Comparison of ENCODE assay signal across 26 cellular contexts in the genomic region with DNA sequence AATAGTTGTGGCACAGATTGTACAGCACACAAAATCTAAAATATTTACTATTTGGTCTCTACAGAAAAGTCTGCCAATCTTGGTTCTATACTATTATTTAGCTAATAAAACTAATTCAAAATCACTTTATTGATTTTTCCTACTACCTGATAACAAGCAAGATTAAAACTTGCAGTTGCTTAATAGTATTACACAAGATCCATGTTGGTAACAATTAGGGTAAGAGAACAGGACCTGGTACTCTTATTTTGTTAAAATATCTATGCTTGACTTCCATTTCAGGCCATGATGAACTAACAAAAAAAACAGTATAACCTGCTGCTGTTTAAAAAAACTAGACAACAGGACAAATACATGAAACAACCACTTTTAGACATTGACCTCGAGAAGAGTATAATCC.
"Had no signal": no experiment of that assay in that cellular context is flagged by ENCODE, and none has a peak within 500 bp of the region (broad histone marks: within the 10 kb centered on the region; RNA-seq: fewer than 3 reads in every experiment).

No MANE protein-coding gene starts in this region.

- H3K4me2 ChIP-seq: neural progenitor cell had no signal

- H3K27me3 ChIP-seq: neural progenitor cell, ovary, stomach, thyroid gland, tibial nerve, upper lobe of left lung, vagina had no signal

- FAIRE-seq: urothelium cell line had no signal

- H3K4me3 ChIP-seq: neural progenitor cell, ovary, psoas muscle, skin epidermis, stomach, thoracic aorta, thyroid gland, tibial nerve, upper lobe of left lung, vagina had no signal

- H3K36me3 ChIP-seq: neural progenitor cell, ovary, thyroid gland, vagina had no signal

- DNase-seq: naive thymus-derived CD4-positive, alpha-beta T cell; natural killer cell; occipital lobe; ovary; posterior cingulate gyrus; psoas muscle; right cardiac atrium; stimulated activated CD4-positive, alpha-beta T cell treated with anti-CD3 and anti-CD28 coated beads, Interleukin-15, amount 100 ng/mL, for 24 hours; stimulated activated CD4-positive, alpha-beta T cell treated with anti-CD3 and anti-CD28 coated beads, Interleukin-2, amount 100 ng/mL, for 24 hours; stimulated activated CD4-positive, alpha-beta T cell treated with anti-CD3 and anti-CD28 coated beads, Interleukin-2, amount 100 ng/mL, for 48 hours; stimulated activated CD4-positive, alpha-beta T cell treated with anti-CD3 and anti-CD28 coated beads, Interleukin-4, amount 100 ng/mL, for 24 hours; stimulated activated naive B cell treated with anti-CD40 and anti-IgM and Interleukin-4, amounts not matched to agents 10 μg/mL and 1 μg/mL and 100 μg/mL, for 72 hours; stimulated activated naive CD4-positive, alpha-beta T cell treated with Interleukin-2 at 50 U/mL for 16 hours; stomach; thyroid gland; trophoblast cell; upper lobe of left lung had no signal

- H3K9ac ChIP-seq: neural progenitor cell, parathyroid adenoma had no signal

- H3K27ac ChIP-seq: neural progenitor cell, ovary, parathyroid adenoma, psoas muscle, skin epidermis, stomach, thoracic aorta, thyroid gland, tibial nerve, upper lobe of left lung, vagina had no signal

- H3K9me3 ChIP-seq: ovary, psoas muscle, stomach, thyroid gland, vagina had no signal

- H2AFZ ChIP-seq: neural progenitor cell, parathyroid adenoma had no signal

- H3K79me2 ChIP-seq: parathyroid adenoma had no signal

- H3K4me1 ChIP-seq: neural progenitor cell, parathyroid adenoma, psoas muscle, thyroid gland, tibial nerve, upper lobe of left lung, vagina had no signal

- ATAC-seq: naive thymus-derived CD4-positive, alpha-beta T cell; natural killer cell; psoas muscle; right cardiac atrium; sciatic nerve; stimulated activated effector memory CD8-positive, alpha-beta T cell treated with anti-CD3 and anti-CD28 coated beads, Interleukin-12 subunit alpha, Interleukin-12 subunit beta, amount 100 ng/mL, for 72 hours; stimulated activated naive B cell treated with anti-CD40 and anti-IgM and Interleukin-4, amounts not matched to agents 10 μg/mL and 1 μg/mL and 100 μg/mL, for 72 hours had no signal
